In genomic region chr10:77240042-77240619, GRCh38 we compare ENCODE assay signal across 1 cellular context.
TF ChIP-seq lines count a peak whose summit lies in the region.

No MANE protein-coding gene starts in this region.

TF ChIP-seq in HepG2, 621 proteins besides CTCF, POLR2A, EP300 and RAD21 (continued from another document):
- TF ChIP-seq ZNF616 (CRISPR knock-in tag; IDR thresholded peaks at IDR 0.05; ENCODE audit: low read depth) (no peak), UBTF (CRISPR knock-in tag; IDR thresholded peaks at IDR 0.05) (no peak), PBX2 (CRISPR knock-in tag; IDR thresholded peaks at IDR 0.05) (no peak), ARNT2 (CRISPR knock-in tag; IDR thresholded peaks at IDR 0.05; ENCODE audit: low read depth) (no peak), ZNF451 (CRISPR knock-in tag; IDR thresholded peaks at IDR 0.05) (no peak), ZMYM2 (CRISPR knock-in tag; IDR thresholded peaks at IDR 0.05) (no peak), KAT7 (CRISPR knock-in tag; IDR thresholded peaks at IDR 0.05; ENCODE audit: borderline replicate concordance) (no peak)
TF ChIP-seq in HepG2: peak in this region for 0.
